In the genomic region with DNA sequence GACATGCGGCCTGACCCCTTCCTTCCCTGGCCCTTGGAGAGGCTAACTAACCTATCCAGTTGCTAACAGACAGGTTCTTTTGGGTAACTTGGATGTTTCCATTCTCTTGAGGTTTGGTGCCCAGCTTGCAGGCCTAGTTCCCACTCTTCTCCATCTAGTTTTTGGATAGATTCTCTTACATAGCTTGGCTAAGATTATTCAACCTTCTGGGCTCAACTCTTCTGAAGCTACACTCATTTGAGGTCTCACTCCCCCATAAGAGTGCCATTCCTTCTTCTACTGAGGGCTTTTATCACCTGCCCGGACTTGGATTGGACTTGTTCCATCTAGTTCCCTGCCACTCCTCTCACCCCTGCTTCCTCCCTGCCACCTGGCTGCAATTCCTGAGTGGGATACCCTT, we compare ENCODE assay signal across 15 cellular contexts. TPM values are rescaled to one million over a fixed set of nuclear protein-coding genes. Genes with fewer than 3 reads are reported as not detected.
DNase-seq lines count a peak whose midpoint lies in the region; TF ChIP-seq lines count a peak whose summit lies in the region.
"Had no signal": no experiment of that assay in that cellular context is flagged by ENCODE, and none has a peak within 500 bp of the region (broad histone marks: within the 10 kb centered on the region; RNA-seq: fewer than 3 reads in every experiment).

No MANE protein-coding gene starts in this region.

- peak; percentile 13 for DNase-seq in activated CD8-positive, alpha-beta memory T cell treated with anti-CD3 and anti-CD28 coated beads for 24 hours
- no peak for DNase-seq in activated CD8-positive, alpha-beta memory T cell treated with anti-CD3 and anti-CD28 coated beads, Interleukin-2, amount 50 U/mL, for 48 hours
- peak; percentile 9 for DNase-seq in H9
- DNase-seq in ecto neural progenitor cell (ENCODE audit: low spot score) = peak; percentile 13
- DNase-seq in neural crest cell (ENCODE audit: low read depth, low spot score) = no peak
- no peak for DNase-seq in NCI-H187 (lab: John Stamatoyannopoulos, UW)
- no peak for DNase-seq in CD4-positive, alpha-beta memory T cell
- no peak for DNase-seq in SK-N-SH
- DNase-seq: 8988T, AML-193, DMS53, GF-D8 had no signal

- H3K27me3 Mint-ChIP-seq in H9 (ENCODE audit: low read depth) (peaks cover 2% of the 10 kb centered on the region), neural crest cell (ENCODE audit: low read depth) (no peaks in the 10 kb centered on the region)
- H3K27me3 Mint-ChIP-seq in CD4-positive, alpha-beta memory T cell = peaks cover 2 to 3% of the 10 kb centered on the region in 2 donors

- H4K8ac ChIP-seq in H9 (replicated peaks; ENCODE audit: insufficient read length, low read depth, low read length) = no peak overlapping the region

- H3F3A ChIP-seq in SK-N-SH (replicated peaks; ENCODE audit: insufficient read depth) = no peaks in the 10 kb centered on the region

- no peak overlapping the region for H2BK12ac ChIP-seq in H9 (ENCODE audit: insufficient read length, low read depth, low read length)

- H2AFZ ChIP-seq in H9 (ENCODE audit: low read length) (no peak overlapping the region), SK-N-SH (ENCODE audit: low read depth) (no peak overlapping the region)

- no peak overlapping the region for H3K27ac Mint-ChIP-seq in H9
- peak overlapping the region; percentile 48 for H3K27ac Mint-ChIP-seq in neural crest cell (ENCODE audit: unreplicated experiment)
- no peak overlapping the region for H3K27ac Mint-ChIP-seq in CD4-positive, alpha-beta memory T cell

- H3K9me3 ChIP-seq in H9 (ENCODE audit: control insufficient read depth, low read depth, low read length) (no peaks in the 10 kb centered on the region), SK-N-SH (no peaks in the 10 kb centered on the region)
- H3K9me3 ChIP-seq in CD4-positive, alpha-beta memory T cell (ENCODE audit: control insufficient read depth in 1 of 2, low read length in 2 of 2) = no peaks in the 10 kb centered on the region
- H3K9me3 ChIP-seq: BLaER1 had no signal

- H3K9ac ChIP-seq in H9 (ENCODE audit: extremely low read depth, insufficient read length, low read length) = no peak overlapping the region
- H3K9ac ChIP-seq in SK-N-SH = no peak overlapping the region
- H3K9ac ChIP-seq: BLaER1 had no signal

- H3T11ph ChIP-seq in H9 (ENCODE audit: low read length) = no peak overlapping the region

- CTCF ChIA-PET in CD4-positive, alpha-beta memory T cell (lab: Charles Lee; ENCODE audit: partially characterized antibody) = no interaction called here
- CTCF ChIA-PET in SK-N-SH (lab: Yijun Ruan, JAX) = interaction anchor here (0.6 to 0.7 kb wide), 2 partner anchors 11 kb away, joined by 3 read pairs; no protein-coding TSS in a partner anchor

- no peak overlapping the region for H2BK5ac ChIP-seq in H9 (ENCODE audit: insufficient read length, low read length)

- intact Hi-C loops in CD4-positive, alpha-beta memory T cell (cut with micrococcal nuclease) = no loop called here

- H3K18ac ChIP-seq in H9 (ENCODE audit: insufficient read length, low read depth, low read length) = no peak overlapping the region

- no peak overlapping the region for H3K4me3 ChIP-seq in CD4-positive, alpha-beta memory T cell (ENCODE audit: low read length in 2 of 2)
- H3K4me3 ChIP-seq in SK-N-SH (ENCODE audit: low read depth in 2 of 2, low read length in 1 of 2) = no peak overlapping the region
- H3K4me3 ChIP-seq: BLaER1 had no signal

- H3K79me1 ChIP-seq in H9 (ENCODE audit: insufficient read depth, low read depth, low read length, poor library complexity, severe bottlenecking) = no peaks in the 10 kb centered on the region

- no peak overlapping the region for H2BK120ac ChIP-seq in H9 (ENCODE audit: low read depth, low read length, poor library complexity, severe bottlenecking)

- H2BK20ac ChIP-seq in H9 (ENCODE audit: low read depth, low read length, poor library complexity, severe bottlenecking) = no peak overlapping the region

- no peak for TF ChIP-seq EP300 in SK-N-SH (IDR thresholded peaks at IDR 0.05; ENCODE audit: borderline replicate concordance in 1 of 2, low read depth in 1 of 2, low read length in 1 of 2)

- no peak overlapping the region for H2BK15ac ChIP-seq in H9 (ENCODE audit: low read depth, low read length)

- H4K91ac ChIP-seq in H9 (ENCODE audit: insufficient read length, low read depth, low read length) = no peak overlapping the region

- POLR2A ChIA-PET in CD4-positive, alpha-beta memory T cell (lab: Charles Lee; ENCODE audit: partially characterized antibody) = no interaction called here
- POLR2A ChIA-PET in SK-N-SH (lab: Yijun Ruan, JAX) = no interaction called here

- H3K9me2 ChIP-seq in SK-N-SH = no peaks in the 10 kb centered on the region

- no peak overlapping the region for H3K27ac ChIP-seq in H9 (ENCODE audit: insufficient read length, low read depth, low read length)
- no peak overlapping the region for H3K27ac ChIP-seq in CD4-positive, alpha-beta memory T cell (ENCODE audit: low read depth, low read length)
- H3K27ac ChIP-seq in SK-N-SH (ENCODE audit: low read depth in 2 of 2, low read length in 1 of 2) = no peak overlapping the region
- H3K27ac ChIP-seq: BLaER1 had no signal

- H3K4me1 Mint-ChIP-seq in H9 (no peaks in the 10 kb centered on the region), neural crest cell (peaks cover 5% of the 10 kb centered on the region)
- no peaks in the 10 kb centered on the region for H3K4me1 Mint-ChIP-seq in CD4-positive, alpha-beta memory T cell

- no peak overlapping the region for H4K5ac ChIP-seq in H9 (ENCODE audit: insufficient read length, low read depth, low read length)

- H3K4me1 ChIP-seq in H9 (ENCODE audit: insufficient read depth, low read length) (no peaks in the 10 kb centered on the region), SK-N-SH (ENCODE audit: control insufficient read depth in 1 of 2, insufficient read depth in 2 of 2, low read depth in 1 of 2, low read length in 1 of 2) (no peaks in the 10 kb centered on the region)
- H3K4me1 ChIP-seq in CD4-positive, alpha-beta memory T cell (ENCODE audit: insufficient read depth, low read length) = no peaks in the 10 kb centered on the region
- H3K4me1 ChIP-seq: BLaER1 had no signal

- H3K4ac ChIP-seq in H9 (ENCODE audit: low read depth, low read length) = no peak overlapping the region

- no CpG with 5 or more reads among the region's 2 CpGs for WGBS in H9 (ENCODE audit: extremely low coverage, insufficient read length, low lambda C conversion rate)
- 95% methylated on average over 2 of the region's 2 CpGs for WGBS in SK-N-SH (ENCODE audit: low lambda C conversion rate)

- H3K79me2 ChIP-seq in H9 (ENCODE audit: insufficient read depth, low read length) (no peaks in the 10 kb centered on the region), SK-N-SH (ENCODE audit: insufficient read depth) (no peaks in the 10 kb centered on the region)

- no peak overlapping the region for H3K14ac ChIP-seq in H9 (ENCODE audit: insufficient read depth, low read length)

- no peak overlapping the region for H3K23ac ChIP-seq in H9 (ENCODE audit: insufficient read length, low read depth, low read length)

- TF ChIP-seq RAD21 in SK-N-SH (IDR thresholded peaks at IDR 0.05; ENCODE audit: low read length) = no peak

- no peaks in the 10 kb centered on the region for H3K9me3 Mint-ChIP-seq in H9
- no peaks in the 10 kb centered on the region for H3K9me3 Mint-ChIP-seq in neural crest cell
- no peaks in the 10 kb centered on the region for H3K9me3 Mint-ChIP-seq in CD4-positive, alpha-beta memory T cell

- no peaks in the 10 kb centered on the region for H4K20me1 ChIP-seq in H9 (ENCODE audit: control insufficient read depth, insufficient read depth, insufficient read length)
- H4K20me1 ChIP-seq in SK-N-SH (ENCODE audit: insufficient read depth) = no peaks in the 10 kb centered on the region
- H4K20me1 ChIP-seq: BLaER1 had no signal

- no peak overlapping the region for H3K56ac ChIP-seq in H9 (ENCODE audit: insufficient read length, low read depth, low read length)

- H3K4me3 Mint-ChIP-seq in H9 = no peak overlapping the region
- H3K4me3 Mint-ChIP-seq in neural crest cell = no peak overlapping the region
- no peak overlapping the region for H3K4me3 Mint-ChIP-seq in CD4-positive, alpha-beta memory T cell

- H3K36me3 ChIP-seq in CD4-positive, alpha-beta memory T cell (ENCODE audit: insufficient read depth, low read length) = no peaks in the 10 kb centered on the region
- H3K36me3 ChIP-seq in SK-N-SH (replicated peaks in 1 of 2; ENCODE audit: control insufficient read depth in 1 of 2, insufficient read depth in 2 of 2, low read length in 1 of 2) = no peaks in the 10 kb centered on the region
- H3K36me3 ChIP-seq: BLaER1 had no signal

- H3K27me3 ChIP-seq in H9 (ENCODE audit: insufficient read depth, low read length) (no peaks in the 10 kb centered on the region), SK-N-SH (ENCODE audit: insufficient read depth) (no peaks in the 10 kb centered on the region)
- H3K27me3 ChIP-seq in CD4-positive, alpha-beta memory T cell (ENCODE audit: insufficient read depth, low read length) = no peaks in the 10 kb centered on the region
- H3K27me3 ChIP-seq: BLaER1 had no signal

- H3K23me2 ChIP-seq in H9 (ENCODE audit: insufficient read length, low read depth, low read length, poor library complexity, severe bottlenecking) = no peaks in the 10 kb centered on the region

- H3K36me3 Mint-ChIP-seq in H9 (ENCODE audit: insufficient read depth in 1 of 3, low read depth in 3 of 3) (no peaks in the 10 kb centered on the region), neural crest cell (ENCODE audit: low read depth) (no peaks in the 10 kb centered on the region)
- H3K36me3 Mint-ChIP-seq in CD4-positive, alpha-beta memory T cell = no peaks in the 10 kb centered on the region

- no peak for TF ChIP-seq CTCF in H9 (conservative IDR thresholded peaks at IDR 0.05)
- TF ChIP-seq CTCF in neural crest cell (conservative IDR thresholded peaks at IDR 0.05) = no peak
- no peak for TF ChIP-seq CTCF in SK-N-SH (IDR thresholded peaks at IDR 0.05)

- H2AK5ac ChIP-seq in H9 (ENCODE audit: insufficient read length, low read length) = no peak overlapping the region

- no peak overlapping the region for H3K4me2 ChIP-seq in H9 (ENCODE audit: insufficient read depth, insufficient read length, low read length)
- H3K4me2 ChIP-seq in SK-N-SH = no peak overlapping the region
- H3K4me2 ChIP-seq: BLaER1 had no signal

TF ChIP-seq in SK-N-SH, 30 proteins besides CTCF, POLR2A, EP300 and RAD21 (continues in another document):
- TF ChIP-seq, protein P1, sequence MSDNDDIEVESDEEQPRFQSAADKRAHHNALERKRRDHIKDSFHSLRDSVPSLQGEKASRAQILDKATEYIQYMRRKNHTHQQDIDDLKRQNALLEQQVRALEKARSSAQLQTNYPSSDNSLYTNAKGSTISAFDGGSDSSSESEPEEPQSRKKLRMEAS (IDR thresholded peaks at IDR 0.05; ENCODE audit: low read depth) = no peak

RNA-seq across cellular contexts. Expression of a gene that starts 44.1 kb away (rescaled TPM):
- total RNA-seq in H9 (2021) (0.39 TPM in 1 of 2 replicates, not detected in the other), neural crest cell (0.23 and 0.25 TPM in 2 replicates)
- under 1 TPM; 0.23 to 0.89 TPM for total RNA-seq in CD4-positive, alpha-beta memory T cell
- under 1 TPM; 0.15 to 0.66 TPM for polyA plus RNA-seq in CD4-positive, alpha-beta memory T cell
- 0.05 and 0.16 TPM in 2 replicates for polyA plus RNA-seq in SK-N-SH (2012; rRNA removed)
- polyA plus RNA-seq in SK-N-SH (2012; cell fraction: cytosol; rRNA removed) = 0.21 and 0.30 TPM in 2 replicates
- polyA plus RNA-seq in SK-N-SH (2012; cell fraction: nucleus; rRNA removed) = 0.76 and 1.2 TPM in 2 replicates
- total RNA-seq: H4, HT-29 had no signal

Comparison
In these comparisons a context has a peak if more than half of its experiments do, and no peak if none do; other contexts are left out.
1. DNase-seq: peak in activated CD8-positive, alpha-beta memory T cell treated with anti-CD3 and anti-CD28 coated beads for 24 hours (single experiment), H9 (single experiment) and ecto neural progenitor cell (single experiment); none in activated CD8-positive, alpha-beta memory T cell treated with anti-CD3 and anti-CD28 coated beads, Interleukin-2, amount 50 U/mL, for 48 hours (single experiment), neural crest cell (single experiment), NCI-H187 (0 of 2), CD4-positive, alpha-beta memory T cell (0 of 5) and SK-N-SH (single experiment).